23 cellular contexts compared by ENCODE assay signal in the genomic region with DNA sequence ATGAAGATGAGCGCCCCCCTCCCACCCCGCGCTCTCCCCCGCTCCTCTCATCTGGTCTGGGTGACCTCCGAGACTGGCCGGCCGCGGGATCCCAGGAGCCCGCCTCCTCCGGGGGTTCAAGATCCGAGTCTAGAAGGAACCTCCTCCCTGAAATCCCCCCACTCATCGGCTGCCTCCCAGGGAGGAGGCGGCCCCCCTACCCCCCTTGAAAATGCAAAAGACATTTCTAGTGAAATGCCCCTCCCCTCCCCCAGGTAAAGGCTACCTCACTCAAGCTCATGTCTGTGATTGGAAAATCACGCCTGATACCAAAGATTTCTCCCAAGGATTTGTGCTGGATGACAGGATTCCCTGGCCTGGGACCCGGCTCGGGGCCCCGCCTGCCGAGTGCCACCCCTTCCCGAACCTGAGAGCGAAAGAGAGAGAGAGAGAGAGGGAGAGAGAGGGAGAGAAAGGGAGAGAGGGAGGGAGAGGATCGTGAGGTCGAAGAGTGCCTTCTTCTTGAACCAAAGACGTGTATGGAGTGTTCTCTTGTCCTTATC. TPM values are rescaled to one million over a fixed set of nuclear protein-coding genes. Genes with fewer than 3 reads are reported as not detected.
DNase-seq lines count a peak whose midpoint lies in the region; ATAC-seq and TF ChIP-seq lines count a peak whose summit lies in the region.
"Had no signal": no experiment of that assay in that cellular context is flagged by ENCODE, and none has a peak within 500 bp of the region (broad histone marks: within the 10 kb centered on the region; RNA-seq: fewer than 3 reads in every experiment).

No MANE protein-coding gene starts in this region.

- no peak overlapping the region for H3K14ac ChIP-seq in H9 (ENCODE audit: insufficient read depth, low read length)

- H2BK5ac ChIP-seq in H9 (ENCODE audit: insufficient read length, low read length), result no peak overlapping the region

- no peak overlapping the region for H3K9ac ChIP-seq in BLaER1
- H3K9ac ChIP-seq in H9 (ENCODE audit: extremely low read depth, insufficient read length, low read length), result no peak overlapping the region
- H3K9ac ChIP-seq in iPS-20b (ENCODE audit: low read depth, low read length), result no peak overlapping the region
- no peak overlapping the region for H3K9ac ChIP-seq in GM23248

- H3K18ac ChIP-seq in H9 (ENCODE audit: insufficient read length, low read depth, low read length), result no peak overlapping the region

- H3K9me2 ChIP-seq in GM23248 (ENCODE audit: insufficient read depth), result no peaks in the 10 kb centered on the region

- POLR2A ChIA-PET in WTC11 (lab: Charles Lee), result no interaction called here

- peaks cover 0 to 4% (median 0%) of the 10 kb centered on the region in 3 experiments; a peak in 3 of 7 replicates for H3K36me3 Mint-ChIP-seq in H9 (ENCODE audit: insufficient read depth in 1 of 3, low read depth in 3 of 3)
- no peaks in the 10 kb centered on the region for H3K36me3 Mint-ChIP-seq in WTC11
- H3K36me3 Mint-ChIP-seq: T-cell had no signal

- H3K9me3 Mint-ChIP-seq in H9, result peaks cover 17 to 32% of the 10 kb centered on the region in 2 experiments
- H3K9me3 Mint-ChIP-seq in WTC11, result no peaks in the 10 kb centered on the region
- H3K9me3 Mint-ChIP-seq: T-cell had no signal

- peaks cover 13 to 22% of the 10 kb centered on the region in 2 experiments for H3K4me1 Mint-ChIP-seq in H9
- peaks cover 16% of the 10 kb centered on the region for H3K4me1 Mint-ChIP-seq in WTC11

- in situ Hi-C loops in GM23248 (cut with MboI), result no loop called here

- H3K9me3 ChIP-seq in BLaER1 (peaks cover 19% of the 10 kb centered on the region), H9 (ENCODE audit: control insufficient read depth, low read depth, low read length) (no peaks in the 10 kb centered on the region), iPS-20b (ENCODE audit: insufficient read depth, low read depth, low read length) (peaks cover 2% of the 10 kb centered on the region; the same call in 1 of the 2 replicates), GM23248 (ENCODE audit: low read depth) (no peaks in the 10 kb centered on the region)

- no peak overlapping the region for H2AK5ac ChIP-seq in H9 (ENCODE audit: insufficient read length, low read length)

- no peak overlapping the region for H3T11ph ChIP-seq in H9 (ENCODE audit: low read length)

- H3K27ac Mint-ChIP-seq in H9 (no peak overlapping the region; a peak in 1 of 7 replicates), WTC11 (no peak overlapping the region)
- H3K27ac Mint-ChIP-seq: T-cell had no signal

- ATAC-seq in WTC11 (no peak), GM21528 (IDR thresholded peaks at IDR 0.05; ENCODE audit: low FRiP score, unreplicated experiment) (no peak), HG03354 (IDR thresholded peaks at IDR 0.05; ENCODE audit: poor library complexity, severe bottlenecking, unreplicated experiment) (no peak)
- ATAC-seq: Panc1, T-cell had no signal

- H2BK20ac ChIP-seq in H9 (ENCODE audit: low read depth, low read length, poor library complexity, severe bottlenecking), result no peak overlapping the region

- no peak overlapping the region for H2BK120ac ChIP-seq in H9 (ENCODE audit: low read depth, low read length, poor library complexity, severe bottlenecking)

- H2AFZ ChIP-seq in H9 (ENCODE audit: low read length) (no peak overlapping the region), GM23248 (no peak overlapping the region)

- no peak overlapping the region for H4K91ac ChIP-seq in H9 (ENCODE audit: insufficient read length, low read depth, low read length)

- CTCF ChIA-PET in WTC11 (lab: Charles Lee), result interaction anchor here (0.6 to 3.9 kb wide), 8 partner anchors 8 to 104 kb away, joined by 3 to 26 read pairs (median 6); no protein-coding TSS in a partner anchor

- no peaks in the 10 kb centered on the region for H3K79me1 ChIP-seq in H9 (ENCODE audit: insufficient read depth, low read depth, low read length, poor library complexity, severe bottlenecking)

- no CpG with 5 or more reads among the region's 23 CpGs for WGBS in H9 (ENCODE audit: extremely low coverage, insufficient read length, low lambda C conversion rate)
- WGBS in GM23248 (ENCODE audit: low coverage in 1 of 2, low lambda C conversion rate in 2 of 2, missing lambda C conversion rate in 2 of 2), 2 experiments, result 3 to 6% methylated on average over 19 to 23 of the region's 23 CpGs

- no peaks in the 10 kb centered on the region for H3F3A ChIP-seq in GM23248 (ENCODE audit: insufficient read depth)

- H3K4me1 ChIP-seq in BLaER1 (peaks cover 58% of the 10 kb centered on the region), H9 (ENCODE audit: insufficient read depth, low read length) (no peaks in the 10 kb centered on the region), iPS-20b (ENCODE audit: insufficient read depth, low read length) (peaks cover 2% of the 10 kb centered on the region; the same call in 1 of the 2 replicates), GM23248 (ENCODE audit: insufficient read depth) (no peaks in the 10 kb centered on the region)

- H3K23me2 ChIP-seq in H9 (ENCODE audit: insufficient read length, low read depth, low read length, poor library complexity, severe bottlenecking), result no peaks in the 10 kb centered on the region

- H4K5ac ChIP-seq in H9 (ENCODE audit: insufficient read length, low read depth, low read length), result no peak overlapping the region

- peaks cover 22% of the 10 kb centered on the region for H4K20me1 ChIP-seq in BLaER1
- H4K20me1 ChIP-seq in H9 (ENCODE audit: control insufficient read depth, insufficient read depth, insufficient read length), result no peaks in the 10 kb centered on the region
- H4K20me1 ChIP-seq in GM23248 (ENCODE audit: insufficient read depth), result no peaks in the 10 kb centered on the region

- DNase-seq in H9 (no peak), WTC11 (ENCODE audit: low spot score) (no peak), SHP77 treated with DMSO at 0.1 percent for 48 hours (lab: John Stamatoyannopoulos, UW) (no peak), GM23248 (no peak)
- DNase-seq: COR-L47; DMS79 treated with DMSO at 0.1 percent for 48 hours; Kasumi-1; NCI-H1694; NCI-H2081; NCI-H2171; NCI-H345; NCI-H524; NCI-H774; NK-92 treated with Interleukin-12 subunit alpha and Interleukin-12 subunit beta, amount 100 ng/mL, for 24 hours; T-cell had no signal

- H3K23ac ChIP-seq in H9 (ENCODE audit: insufficient read length, low read depth, low read length), result no peak overlapping the region

- H3K27me3 Mint-ChIP-seq in H9 (ENCODE audit: low read depth) (peaks cover 97% of the 10 kb centered on the region), WTC11 (ENCODE audit: low read depth) (peaks cover 95% of the 10 kb centered on the region)

- H3K27ac ChIP-seq in BLaER1 (no peak overlapping the region), H9 (ENCODE audit: insufficient read length, low read depth, low read length) (no peak overlapping the region), iPS-20b (ENCODE audit: low read length) (no peak overlapping the region), GM23248 (no peak overlapping the region)

- H2BK15ac ChIP-seq in H9 (ENCODE audit: low read depth, low read length), result no peak overlapping the region

- peak overlapping the region; percentile 30 to 73; a peak in 4 of 5 replicates for H3K4me3 Mint-ChIP-seq in H9
- peak overlapping the region; percentile 47 for H3K4me3 Mint-ChIP-seq in WTC11

- H3K79me2 ChIP-seq in H9 (ENCODE audit: insufficient read depth, low read length) (no peaks in the 10 kb centered on the region), GM23248 (ENCODE audit: insufficient read depth) (no peaks in the 10 kb centered on the region)

- H3K4ac ChIP-seq in H9 (ENCODE audit: low read depth, low read length), result no peak overlapping the region

- H3K27me3 ChIP-seq in BLaER1, result peaks cover 96% of the 10 kb centered on the region
- peaks cover 50% of the 10 kb centered on the region for H3K27me3 ChIP-seq in H9 (ENCODE audit: insufficient read depth, low read length)
- peaks cover 88% of the 10 kb centered on the region for H3K27me3 ChIP-seq in iPS-20b (ENCODE audit: insufficient read depth, low read length)
- peaks cover 70% of the 10 kb centered on the region for H3K27me3 ChIP-seq in GM23248 (replicated peaks; ENCODE audit: insufficient read depth)

- H3K4me3 ChIP-seq in BLaER1 (peak overlapping the region; percentile 62), iPS-20b (ENCODE audit: low read length) (peak overlapping the region; percentile 33; the same call in 1 of the 2 replicates), GM23248 (no peak overlapping the region)

- H3K4me2 ChIP-seq in BLaER1, result peak overlapping the region; percentile 95
- peak overlapping the region; percentile 28 for H3K4me2 ChIP-seq in H9 (ENCODE audit: insufficient read depth, insufficient read length, low read length)
- no peak overlapping the region for H3K4me2 ChIP-seq in GM23248 (ENCODE audit: unreplicated experiment)

- H3K36me3 ChIP-seq in BLaER1, result no peaks in the 10 kb centered on the region
- H3K36me3 ChIP-seq in iPS-20b (ENCODE audit: insufficient read depth, low read depth, low read length), result no peaks in the 10 kb centered on the region
- H3K36me3 ChIP-seq in GM23248 (ENCODE audit: low read depth), result no peaks in the 10 kb centered on the region

- H4K8ac ChIP-seq in H9 (replicated peaks; ENCODE audit: insufficient read length, low read depth, low read length), result no peak overlapping the region

- no peak for TF ChIP-seq CTCF in H9 (conservative IDR thresholded peaks at IDR 0.05)
- TF ChIP-seq CTCF in WTC11 (IDR thresholded peaks at IDR 0.05), result no peak

- H3K56ac ChIP-seq in H9 (ENCODE audit: insufficient read length, low read depth, low read length), result no peak overlapping the region

- H2BK12ac ChIP-seq in H9 (ENCODE audit: insufficient read length, low read depth, low read length), result no peak overlapping the region

TF ChIP-seq in WTC11, 78 proteins besides CTCF, POLR2A, EP300 and RAD21 (continues in another document):
- no peak for TF ChIP-seq SMAD4 (CRISPR knock-in tag; IDR thresholded peaks at IDR 0.05)

RNA-seq across cellular contexts. Expression of gene ONECUT3, which starts 23.4 kb away (rescaled TPM):
- total RNA-seq in H9 (2021) (0.04 and 0.07 TPM in 2 replicates), WTC11 (2021) (0.04 TPM in 1 of 3 replicates, not detected in the others)
- total RNA-seq in GM23248 (2014; rRNA removed; shearing (Covaris generic)), result not detected in 2 replicates
- not detected in 2 replicates for polyA plus RNA-seq in GM23248 (2016; fragmentation: Nextera tagmentation; extraction: Ambion mirVana)
- total RNA-seq: A172, G401 had no signal
- polyA plus RNA-seq: AG04450 had no signal

RNA-seq across cellular contexts. Expression of gene ATP8B3, which starts 35.4 kb away (rescaled TPM):
- total RNA-seq in H9 (2021) (8.7 and 9.6 TPM in 2 replicates), WTC11 (2021) (5.5 to 8.2 TPM (median 8.0 TPM) in 3 replicates)
- total RNA-seq in GM23248 (2014; rRNA removed; shearing (Covaris generic)), result 0.32 and 2.5 TPM in 2 replicates
- polyA plus RNA-seq in GM23248 (2016; fragmentation: Nextera tagmentation; extraction: Ambion mirVana), result 1.8 and 1.9 TPM in 2 replicates
